ENCODE assay signal across 10 cellular contexts in the genomic region with DNA sequence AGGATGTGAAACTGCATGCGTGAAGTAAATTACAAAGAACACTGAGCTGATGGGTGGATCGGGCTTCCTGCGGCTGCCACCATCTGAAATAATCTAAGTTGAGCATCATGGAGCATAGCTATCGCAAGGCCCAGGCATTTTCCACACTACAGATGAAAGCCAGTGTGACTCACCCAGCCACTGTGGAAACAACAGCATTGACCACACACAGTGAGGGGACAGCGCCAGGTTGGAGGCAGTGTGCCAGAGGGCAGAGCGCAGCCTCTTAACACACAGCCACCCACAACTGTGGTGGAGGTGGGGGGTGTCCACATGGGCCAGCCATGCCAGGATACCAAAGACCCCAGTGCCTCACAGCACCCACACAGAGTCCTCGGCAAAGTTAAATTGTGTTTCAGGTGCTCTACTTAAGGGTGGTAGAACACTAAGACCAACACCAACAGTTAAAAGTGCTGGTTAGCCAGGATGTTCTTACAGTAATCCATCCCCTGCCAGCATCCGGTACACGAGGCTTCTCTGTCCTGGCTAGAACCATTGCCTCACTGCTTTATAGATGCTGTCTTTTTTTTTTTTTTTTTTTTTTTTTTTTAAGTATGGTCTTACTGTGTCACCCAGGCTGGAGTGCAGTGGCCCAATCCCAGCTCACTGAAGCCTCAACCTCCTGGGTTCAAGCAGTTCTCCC. TPM values are rescaled to one million over a fixed set of nuclear protein-coding genes. Genes with fewer than 3 reads are reported as not detected.
DNase-seq lines count a peak whose midpoint lies in the region; ATAC-seq, FAIRE-seq and TF ChIP-seq lines count a peak whose summit lies in the region.
"Not testable (repeated sequence)": the region's sequence is repeated elsewhere in the genome, so short reads cannot be mapped to it uniquely, and the experiment has no call there.
"Had no signal": no experiment of that assay in that cellular context is flagged by ENCODE, and none has a peak within 500 bp of the region (broad histone marks: within the 10 kb centered on the region; RNA-seq: fewer than 3 reads in every experiment).

No MANE protein-coding gene starts in this region.

- H3K4me2 ChIP-seq in IMR-90 (ENCODE audit: low read depth, low read length), result not testable (repeated sequence)

- not testable (repeated sequence) for H3K4me1 ChIP-seq in IMR-90 (ENCODE audit: control insufficient read depth, insufficient read depth, low read length); testis

- H3K9ac ChIP-seq in IMR-90 (ENCODE audit: low read depth, low read length), result not testable (repeated sequence)

- not testable (repeated sequence) for H3K27me3 ChIP-seq in IMR-90 (ENCODE audit: control insufficient read depth, insufficient read depth, low read length); bronchial epithelial cell (ENCODE audit: control insufficient read depth, insufficient read depth, low read length); testis

- not testable (repeated sequence) for H3K4ac ChIP-seq in IMR-90 (ENCODE audit: low read depth, low read length)

- not testable (repeated sequence) for H3K4me3 Mint-ChIP-seq in activated CD4-positive, alpha-beta T cell treated with anti-CD3 and anti-CD28 coated beads, Interleukin-2, amount 10 ng/mL, durations not matched to agents 7 days and 5 days; activated naive CD8-positive, alpha-beta T cell treated with anti-CD3 and anti-CD28 coated beads, Interleukin-2, amount 50 U/mL, for 24 hours; stimulated activated effector memory CD8-positive, alpha-beta T cell treated with anti-CD3 and anti-CD28 coated beads, Interleukin-12 subunit alpha, Interleukin-12 subunit beta, amount 100 ng/mL, for 72 hours

- H3K56ac ChIP-seq in IMR-90 (ENCODE audit: extremely low read depth, insufficient read depth, low read length), result not testable (repeated sequence)

- not testable (repeated sequence) for H2AFZ ChIP-seq in IMR-90 (replicated peaks; ENCODE audit: low read length, poor library complexity)

- not testable (repeated sequence) for H3K36me3 ChIP-seq in IMR-90 (ENCODE audit: control insufficient read depth, insufficient read depth, low read length); bronchial epithelial cell (ENCODE audit: control insufficient read depth, insufficient read depth, low read length); testis (ENCODE audit: low read depth, missing control alignments)

- DNase-seq in IMR-90; activated CD4-positive, alpha-beta T cell treated with anti-CD3 and anti-CD28 coated beads, Interleukin-2, amount 10 ng/mL, durations not matched to agents 7 days and 5 days; activated naive CD8-positive, alpha-beta T cell treated with anti-CD3 and anti-CD28 coated beads, Interleukin-2, amount 50 U/mL, for 24 hours; bronchial epithelial cell (ENCODE audit: low read depth); stimulated activated effector memory CD8-positive, alpha-beta T cell treated with anti-CD3 and anti-CD28 coated beads, Interleukin-12 subunit alpha, Interleukin-12 subunit beta, amount 100 ng/mL, for 72 hours (ENCODE audit: low spot score in 2 of 2): not testable (repeated sequence)
- peak; percentile 17 for DNase-seq in cardiac septum (ENCODE audit: low spot score)
- peak; percentile 56 for DNase-seq in testis

- not testable (repeated sequence) for H2BK5ac ChIP-seq in IMR-90 (ENCODE audit: low read depth, low read length, poor library complexity, severe bottlenecking)

- not testable (repeated sequence) for H4K5ac ChIP-seq in IMR-90 (ENCODE audit: low read depth, low read length)

- not testable (repeated sequence) for H3K9me1 ChIP-seq in IMR-90 (ENCODE audit: insufficient read depth, low read length)

- not testable (repeated sequence) for H3K4me1 Mint-ChIP-seq in activated CD4-positive, alpha-beta T cell treated with anti-CD3 and anti-CD28 coated beads, Interleukin-2, amount 10 ng/mL, durations not matched to agents 7 days and 5 days; activated naive CD8-positive, alpha-beta T cell treated with anti-CD3 and anti-CD28 coated beads, Interleukin-2, amount 50 U/mL, for 24 hours; stimulated activated effector memory CD8-positive, alpha-beta T cell treated with anti-CD3 and anti-CD28 coated beads, Interleukin-12 subunit alpha, Interleukin-12 subunit beta, amount 100 ng/mL, for 72 hours

- H2BK120ac ChIP-seq in IMR-90 (ENCODE audit: low read depth, low read length), result not testable (repeated sequence)

- TF ChIP-seq RAD21 in IMR-90 (IDR thresholded peaks at IDR 0.05; ENCODE audit: low read length), result not testable (repeated sequence)

- not testable (repeated sequence) for H2BK15ac ChIP-seq in IMR-90 (ENCODE audit: low read depth, low read length)

- not testable (repeated sequence) for H2AK9ac ChIP-seq in IMR-90 (replicated peaks; ENCODE audit: low read depth, low read length, poor library complexity)

- H3K9me3 Mint-ChIP-seq in activated CD4-positive, alpha-beta T cell treated with anti-CD3 and anti-CD28 coated beads, Interleukin-2, amount 10 ng/mL, durations not matched to agents 7 days and 5 days; activated naive CD8-positive, alpha-beta T cell treated with anti-CD3 and anti-CD28 coated beads, Interleukin-2, amount 50 U/mL, for 24 hours; stimulated activated effector memory CD8-positive, alpha-beta T cell treated with anti-CD3 and anti-CD28 coated beads, Interleukin-12 subunit alpha, Interleukin-12 subunit beta, amount 100 ng/mL, for 72 hours: not testable (repeated sequence)

- not testable (repeated sequence) for BruUV-seq in IMR-90 (replicated peaks; lab: Mats Ljungman, UMichigan)

- not testable (repeated sequence) for H3K18ac ChIP-seq in IMR-90 (ENCODE audit: low read depth, low read length)

- H3K23ac ChIP-seq in IMR-90 (ENCODE audit: low read depth, low read length), result not testable (repeated sequence)

- peak; percentile 28; the same call in 1 of the 2 replicates for ATAC-seq in IMR-90 (ENCODE audit: low read depth)
- ATAC-seq in activated naive CD8-positive, alpha-beta T cell treated with anti-CD3 and anti-CD28 coated beads, Interleukin-2, amount 50 U/mL, for 24 hours, result peak; percentile 79
- peak; percentile 65 for ATAC-seq in stimulated activated effector memory CD8-positive, alpha-beta T cell treated with anti-CD3 and anti-CD28 coated beads, Interleukin-12 subunit alpha, Interleukin-12 subunit beta, amount 100 ng/mL, for 72 hours

- H3K4me3 ChIP-seq in IMR-90 (ENCODE audit: insufficient read depth, low read depth, low read length); bronchial epithelial cell (ENCODE audit: low read depth, low read length); testis: not testable (repeated sequence)

- not testable (repeated sequence) for TF ChIP-seq CTCF in IMR-90 (conservative IDR thresholded peaks at IDR 0.05; ENCODE audit: low read depth, low read length); bronchial epithelial cell (IDR thresholded peaks at IDR 0.05; ENCODE audit: insufficient read depth, low read length, severe bottlenecking); testis (IDR thresholded peaks at IDR 0.05)

- H2BK20ac ChIP-seq in IMR-90 (ENCODE audit: low read depth, low read length), result not testable (repeated sequence)

- H3K27ac ChIP-seq in IMR-90 (ENCODE audit: insufficient read depth, low read length); testis: not testable (repeated sequence)

- not testable (repeated sequence) for H3K9me3 ChIP-seq in IMR-90 (ENCODE audit: control insufficient read depth, insufficient read depth, low read length); testis

- TF ChIP-seq POLR2A in IMR-90 (IDR thresholded peaks at IDR 0.05; ENCODE audit: low read depth, low read length); testis (IDR thresholded peaks at IDR 0.05): not testable (repeated sequence)

- not testable (repeated sequence) for H2AK5ac ChIP-seq in IMR-90 (ENCODE audit: low read depth, low read length)

- CTCF ChIA-PET in IMR-90 (lab: Yijun Ruan, JAX); activated CD4-positive, alpha-beta T cell treated with anti-CD3 and anti-CD28 coated beads, Interleukin-2, amount 10 ng/mL, durations not matched to agents 7 days and 5 days (lab: Charles Lee): not testable (repeated sequence)

- WGBS in IMR-90 (ENCODE audit: extremely low coverage in 2 of 2, insufficient read length in 1 of 2), 2 experiments, result no CpG with 5 or more reads among the region's 9 CpGs
- WGBS in testis, 2 donors, result 56 to 57% methylated on average over 3 of the region's 9 CpGs

- not testable (repeated sequence) for H3K79me1 ChIP-seq in IMR-90 (ENCODE audit: low read depth in 1 of 2, low read length in 2 of 2)

- dilution Hi-C loops in IMR-90 (cut with HindIII; ENCODE audit: low sequenced_read_pairs, unreplicated experiment), result not testable (repeated sequence)

- H3K27ac Mint-ChIP-seq in activated CD4-positive, alpha-beta T cell treated with anti-CD3 and anti-CD28 coated beads, Interleukin-2, amount 10 ng/mL, durations not matched to agents 7 days and 5 days, result peak overlapping the region; percentile 13
- not testable (repeated sequence) for H3K27ac Mint-ChIP-seq in activated naive CD8-positive, alpha-beta T cell treated with anti-CD3 and anti-CD28 coated beads, Interleukin-2, amount 50 U/mL, for 24 hours; stimulated activated effector memory CD8-positive, alpha-beta T cell treated with anti-CD3 and anti-CD28 coated beads, Interleukin-12 subunit alpha, Interleukin-12 subunit beta, amount 100 ng/mL, for 72 hours

- POLR2A ChIA-PET in IMR-90 (lab: Charles Lee; ENCODE audit: unreplicated experiment); activated CD4-positive, alpha-beta T cell treated with anti-CD3 and anti-CD28 coated beads, Interleukin-2, amount 10 ng/mL, durations not matched to agents 7 days and 5 days (lab: Charles Lee): not testable (repeated sequence)

- intact Hi-C loops in IMR-90 (cut with micrococcal nuclease); testis (cut with DNase I; ENCODE audit: low total_unique reads): not testable (repeated sequence)
- intact Hi-C loops in cardiac septum (cut with DNase I), result loop anchor here (10.0 kb wide), 3 partner anchors 55 to 245 kb away; a partner anchor contains a TSS

- not testable (repeated sequence) for H4K20me1 ChIP-seq in IMR-90 (ENCODE audit: insufficient read depth, low read length)

- in situ Hi-C loops in IMR-90 (cut with MboI; ENCODE audit: low sequenced_read_pairs), result loop anchor here (25.0 kb wide), 4 partner anchors 92 to 492 kb away; a partner anchor contains a TSS

- H4K91ac ChIP-seq in IMR-90 (ENCODE audit: insufficient read depth, low read depth, low read length), result not testable (repeated sequence)

- H3K27me3 Mint-ChIP-seq in activated CD4-positive, alpha-beta T cell treated with anti-CD3 and anti-CD28 coated beads, Interleukin-2, amount 10 ng/mL, durations not matched to agents 7 days and 5 days; activated naive CD8-positive, alpha-beta T cell treated with anti-CD3 and anti-CD28 coated beads, Interleukin-2, amount 50 U/mL, for 24 hours: not testable (repeated sequence)

- H3K36me3 Mint-ChIP-seq in activated CD4-positive, alpha-beta T cell treated with anti-CD3 and anti-CD28 coated beads, Interleukin-2, amount 10 ng/mL, durations not matched to agents 7 days and 5 days (ENCODE audit: low read depth); activated naive CD8-positive, alpha-beta T cell treated with anti-CD3 and anti-CD28 coated beads, Interleukin-2, amount 50 U/mL, for 24 hours (ENCODE audit: low read depth); stimulated activated effector memory CD8-positive, alpha-beta T cell treated with anti-CD3 and anti-CD28 coated beads, Interleukin-12 subunit alpha, Interleukin-12 subunit beta, amount 100 ng/mL, for 72 hours: not testable (repeated sequence)

- peak; percentile 50 for FAIRE-seq in bronchial epithelial cell (lab: Jason Lieb, UNC)

- not testable (repeated sequence) for H4K8ac ChIP-seq in IMR-90 (ENCODE audit: low read depth in 2 of 2, low read length in 2 of 2)

- not testable (repeated sequence) for H3K14ac ChIP-seq in IMR-90 (replicated peaks; ENCODE audit: low read depth, low read length)

RNA-seq across cellular contexts. Expression of a gene that starts 14.7 kb away (rescaled TPM):
- total RNA-seq in IMR-90 (2012; rRNA removed) (0.28 and 0.36 TPM in 2 replicates), bronchial epithelial cell (0.26 and 0.79 TPM in 2 replicates), cardiac septum (6.6 TPM), testis (10 to 100 TPM; 23.5 to 38.9 TPM)
- polyA plus RNA-seq in IMR-90 (2012; rRNA removed) (0.53 and 0.57 TPM in 2 replicates), testis (ENCODE audit: insufficient read depth, low read depth, low replicate concordance) (20.5 TPM)
- polyA plus RNA-seq in IMR-90 (2012; cell fraction: cytosol; rRNA removed), result 0.36 TPM in 2 replicates
- polyA plus RNA-seq in IMR-90 (2012; cell fraction: nucleus; rRNA removed; ENCODE audit: low replicate concordance), result 0.88 and 2.4 TPM in 2 replicates
- 1 to 10 TPM; 3.3 to 5.3 TPM for total RNA-seq in activated CD4-positive, alpha-beta T cell treated with anti-CD3 and anti-CD28 coated beads, Interleukin-2, amount 10 ng/mL, durations not matched to agents 7 days and 5 days
- total RNA-seq: A673, GM12878, HT1080 had no signal

RNA-seq across cellular contexts. Expression of a gene that starts 28.4 kb away (rescaled TPM):
- total RNA-seq in IMR-90 (2012; rRNA removed) (27.1 and 32.8 TPM in 2 replicates), bronchial epithelial cell (8.8 and 11.6 TPM in 2 replicates), cardiac septum (9.2 TPM), testis (100 to 1,000 TPM; 360 to 411 TPM)
- polyA plus RNA-seq in IMR-90 (2012; rRNA removed) (1.5 and 2.2 TPM in 2 replicates), testis (ENCODE audit: insufficient read depth, low read depth, low replicate concordance) (10.5 TPM)
- 0.19 and 0.25 TPM in 2 replicates for polyA plus RNA-seq in IMR-90 (2012; cell fraction: cytosol; rRNA removed)
- polyA plus RNA-seq in IMR-90 (2012; cell fraction: nucleus; rRNA removed; ENCODE audit: low replicate concordance), result 1.2 and 7.6 TPM in 2 replicates
- total RNA-seq in activated CD4-positive, alpha-beta T cell treated with anti-CD3 and anti-CD28 coated beads, Interleukin-2, amount 10 ng/mL, durations not matched to agents 7 days and 5 days, result 10 to 100 TPM; 76.0 to 81.1 TPM

Comparison
In these comparisons a context has a peak if more than half of its experiments do, and no peak if none do; other contexts are left out.
1. ATAC-seq: peak in every context shown above with its lines; median percentile 79 in activated naive CD8-positive, alpha-beta T cell treated with anti-CD3 and anti-CD28 coated beads, Interleukin-2, amount 50 U/mL, for 24 hours; 65 in stimulated activated effector memory CD8-positive, alpha-beta T cell treated with anti-CD3 and anti-CD28 coated beads, Interleukin-12 subunit alpha, Interleukin-12 subunit beta, amount 100 ng/mL, for 72 hours; 28 in IMR-90.
2. RNA of a gene that starts 28.4 kb away (total RNA-seq): 360 to 411 TPM in testis; 76.0 to 81.1 TPM in activated CD4-positive, alpha-beta T cell treated with anti-CD3 and anti-CD28 coated beads, Interleukin-2, amount 10 ng/mL, durations not matched to agents 7 days and 5 days, 27.1 to 32.8 TPM in IMR-90, 8.8 to 11.6 TPM in bronchial epithelial cell and 9.2 TPM in cardiac septum (single experiment); every median in the first group is over 4 times any median in the second.